ENCODE assay signal across 20 cellular contexts in genomic region chr5:52119768-52120167, GRCh38.
DNase-seq lines count a peak whose midpoint lies in the region; ATAC-seq, FAIRE-seq and TF ChIP-seq lines count a peak whose summit lies in the region.
"Had no signal": no experiment of that assay in that cellular context is flagged by ENCODE, and none has a peak within 500 bp of the region (broad histone marks: within the 10 kb centered on the region; RNA-seq: fewer than 3 reads in every experiment).

No MANE protein-coding gene starts in this region.

- no peaks in the 10 kb centered on the region for H4K20me1 ChIP-seq in HCT116 (ENCODE audit: insufficient read depth)

- H3K9ac ChIP-seq in HCT116 (ENCODE audit: low read length), result no peak overlapping the region

- H3K9me2 ChIP-seq in HCT116 (ENCODE audit: insufficient read depth), result no peaks in the 10 kb centered on the region

- H3K27ac ChIP-seq in A673 (ENCODE audit: low read depth, low read length, poor library complexity, severe bottlenecking) (no peak overlapping the region), HCT116 (ENCODE audit: low read depth, low read length) (no peak overlapping the region), RWPE2 (ENCODE audit: poor library complexity, severe bottlenecking) (no peak overlapping the region), small intestine (ENCODE audit: low read depth in 1 of 2, low read length in 1 of 2) (no peak overlapping the region)
- H3K27ac ChIP-seq: HL-60, PC-9 had no signal

- 0 to 17% (median 5%) methylated on average over 1 of the region's 1 CpG for WGBS in small intestine, 3 donors

- TF ChIP-seq CTCF in A673 (conservative IDR thresholded peaks at IDR 0.05; ENCODE audit: low read depth, low read length) (peak; percentile 43; the same call in 1 of the 2 replicates), HCT116 (IDR thresholded peaks at IDR 0.05 in 2 of 3, conservative IDR thresholded peaks at IDR 0.05 in 1 of 3; ENCODE audit: borderline replicate concordance in 1 of 3, insufficient read depth in 1 of 3, low read depth in 2 of 3, low read length in 2 of 3) (peak in 2 of 3 experiments; percentile 29 to 42; a peak in 2 of 6 replicates), RWPE2 (IDR thresholded peaks at IDR 0.05; ENCODE audit: poor library complexity, severe bottlenecking) (peak; percentile 25), GM10248 (IDR thresholded peaks at IDR 0.05; ENCODE audit: control extremely low read depth, extremely low read depth, low read depth, missing control alignments) (no peak)

- DNase-seq in A673 (ENCODE audit: low spot score), result peak; percentile 35
- DNase-seq in HCT116 (ENCODE audit: low read depth, low spot score), result no peak
- DNase-seq in RWPE2 (ENCODE audit: low spot score), result no peak
- peak; percentile 10 for DNase-seq in iPS-NIHi7 (ENCODE audit: extremely low spot score)
- no peak for DNase-seq in DMS 273 (lab: John Stamatoyannopoulos, UW; ENCODE audit: unreplicated experiment)
- no peak for DNase-seq in small intestine
- no peak for DNase-seq in GM10248 (ENCODE audit: extremely low spot score)
- DNase-seq: ACHN; AML-193; Caco-2; CD4-positive, CD25-positive, alpha-beta regulatory T cell; DMS79; NCI-H1417; NCI-H1930; NCI-H524 treated with DMSO at 0.1 percent for 48 hours; PC-9 had no signal

- RAD21 ChIA-PET in HCT116 (lab: Charles Lee; ENCODE audit: low non-redundant PET in 1 of 2, low total read pairs in 2 of 2, uncharacterized antibody in 2 of 2, unreplicated experiment in 2 of 2), result no interaction called here

- no peaks in the 10 kb centered on the region for H3K79me2 ChIP-seq in HCT116 (ENCODE audit: insufficient read depth, low read length)

- no peak for TF ChIP-seq POLR2A in HCT116 (IDR thresholded peaks at IDR 0.05; ENCODE audit: borderline replicate concordance, extremely low read depth, insufficient read depth, insufficient read length)

- intact Hi-C loops in A673 (cut with micrococcal nuclease; ENCODE audit: unreplicated experiment) (no loop called here), HCT116 (cut with micrococcal nuclease) (loop anchor here (10.0 kb wide), 1 partner anchor 1165 kb away; no protein-coding TSS in a partner anchor)

- no peaks in the 10 kb centered on the region for H3K9me3 ChIP-seq in A673 (ENCODE audit: low read depth, low read length, poor library complexity, severe bottlenecking)
- no peaks in the 10 kb centered on the region for H3K9me3 ChIP-seq in HCT116 (ENCODE audit: control insufficient read depth in 1 of 2, insufficient read depth in 1 of 2, low read depth in 1 of 2, low read length in 2 of 2)
- H3K9me3 ChIP-seq in RWPE2 (ENCODE audit: severe bottlenecking), result no peaks in the 10 kb centered on the region
- no peaks in the 10 kb centered on the region for H3K9me3 ChIP-seq in small intestine (ENCODE audit: control insufficient read depth, low read depth)
- H3K9me3 ChIP-seq: Caco-2, HAP-1 had no signal

- H3K27me3 ChIP-seq in A673 (replicated peaks; ENCODE audit: insufficient read depth, low read depth, low read length, poor library complexity) (no peaks in the 10 kb centered on the region), HCT116 (ENCODE audit: insufficient read depth, low read length) (no peaks in the 10 kb centered on the region), RWPE2 (ENCODE audit: insufficient read depth, poor library complexity, severe bottlenecking) (peaks cover 14% of the 10 kb centered on the region), small intestine (ENCODE audit: control insufficient read depth in 2 of 2, insufficient read depth in 2 of 2, low read length in 2 of 2) (no peaks in the 10 kb centered on the region)

- H3K4me1 ChIP-seq in A673 (ENCODE audit: insufficient read depth, low read length, poor library complexity, severe bottlenecking) (peaks cover 7% of the 10 kb centered on the region), HCT116 (ENCODE audit: control insufficient read depth in 1 of 2, insufficient read depth in 2 of 2, low read length in 2 of 2) (no peaks in the 10 kb centered on the region), RWPE2 (ENCODE audit: insufficient read depth, poor library complexity, severe bottlenecking) (no peaks in the 10 kb centered on the region), small intestine (ENCODE audit: control insufficient read depth in 2 of 2, insufficient read depth in 1 of 2, low read depth in 1 of 2, low read length in 1 of 2) (no peaks in the 10 kb centered on the region)
- H3K4me1 ChIP-seq: Caco-2 had no signal

- CTCF ChIA-PET in A673 (lab: Charles Lee), result no interaction called here
- CTCF ChIA-PET in HCT116 (lab: Charles Lee), result no interaction called here
- CTCF ChIA-PET in GM10248 (lab: Yijun Ruan, JAX), result no interaction called here

- H3K36me3 ChIP-seq in A673 (ENCODE audit: insufficient read depth, low read length, poor library complexity, severe bottlenecking) (no peaks in the 10 kb centered on the region), HCT116 (ENCODE audit: control insufficient read depth in 1 of 2, insufficient read depth in 2 of 2, low read length in 2 of 2) (no peaks in the 10 kb centered on the region), RWPE2 (ENCODE audit: low read depth) (no peaks in the 10 kb centered on the region), small intestine (ENCODE audit: control insufficient read depth in 2 of 2, insufficient read depth in 2 of 2, low read length in 2 of 2) (no peaks in the 10 kb centered on the region)
- H3K36me3 ChIP-seq: HAP-1 had no signal

- no peak overlapping the region for H3K4me3 ChIP-seq in A673 (ENCODE audit: low read depth, low read length, poor library complexity, severe bottlenecking)
- H3K4me3 ChIP-seq in HCT116 (replicated peaks in 1 of 2; ENCODE audit: low read depth in 1 of 2, low read length in 2 of 2), result no peak overlapping the region
- no peak overlapping the region for H3K4me3 ChIP-seq in RWPE2 (ENCODE audit: severe bottlenecking)
- no peak overlapping the region for H3K4me3 ChIP-seq in small intestine (ENCODE audit: low read depth in 1 of 2, low read length in 2 of 2)
- H3K4me3 ChIP-seq: HAP-1, PC-9 had no signal

- no TSS peak for BruUV-seq in A673 (replicated peaks; lab: Mats Ljungman, UMichigan)
- BruUV-seq in HCT116 (replicated peaks; lab: Mats Ljungman, UMichigan), result no TSS peak

- POLR2A ChIA-PET in A673 (lab: Charles Lee; ENCODE audit: low non-redundant PET) (interaction anchor here (0.6 kb wide), 1 partner anchor 72 kb away, joined by 3 read pairs; no protein-coding TSS in a partner anchor), HCT116 (lab: Charles Lee) (no interaction called here), GM10248 (lab: Yijun Ruan, JAX) (no interaction called here)

- 0 out of 2 replicates have a peak, but pooled peaks have one; percentile 5 for TF ChIP-seq RAD21 in HCT116 (IDR thresholded peaks at IDR 0.05; ENCODE audit: low read depth)

- no peak for FAIRE-seq in small intestine (lab: Jason Lieb, UNC)

- H2AFZ ChIP-seq in HCT116 (ENCODE audit: low read depth, low read length, poor library complexity, severe bottlenecking), result no peak overlapping the region
- H2AFZ ChIP-seq: PC-9 had no signal

- no peak for ATAC-seq in HCT116
- ATAC-seq in RWPE2 (ENCODE audit: low read depth), result no peak
- ATAC-seq in GM18867 (IDR thresholded peaks at IDR 0.05; ENCODE audit: unreplicated experiment), result no peak
- ATAC-seq: Right ventricle myocardium inferior had no signal

- no peak overlapping the region for H3K4me2 ChIP-seq in HCT116 (ENCODE audit: low read length)
- H3K4me2 ChIP-seq: PC-9 had no signal

TF ChIP-seq in HCT116, 20 proteins besides CTCF, POLR2A, EP300 and RAD21:
- no peak for TF ChIP-seq FOSL1 (IDR thresholded peaks at IDR 0.05; ENCODE audit: low read depth)
- TF ChIP-seq SRF (IDR thresholded peaks at IDR 0.05; ENCODE audit: low read depth), result no peak
- TF ChIP-seq SP1 (IDR thresholded peaks at IDR 0.05; ENCODE audit: low read depth), result no peak
- TF ChIP-seq CEBPB (IDR thresholded peaks at IDR 0.05; ENCODE audit: low read depth), result no peak
- no peak for TF ChIP-seq ATF3 (IDR thresholded peaks at IDR 0.05)
- no peak for TF ChIP-seq YY1 (IDR thresholded peaks at IDR 0.05; ENCODE audit: extremely low read depth, insufficient replicate concordance, low read depth, low read length)
- TF ChIP-seq ELF1 (IDR thresholded peaks at IDR 0.05; ENCODE audit: borderline replicate concordance, low read depth), result no peak
- TF ChIP-seq REST (IDR thresholded peaks at IDR 0.05; ENCODE audit: low read depth), result no peak
- no peak for TF ChIP-seq CBX3 (IDR thresholded peaks at IDR 0.05; ENCODE audit: low read depth)
TF ChIP-seq in HCT116: peak in this region for 0.

Comparison
In these comparisons a context has a peak if more than half of its experiments do, and no peak if none do; other contexts are left out.
1. DNase-seq: peak in A673 (single experiment) and iPS-NIHi7 (single experiment); none in HCT116 (single experiment), RWPE2 (single experiment), DMS 273 (single experiment), small intestine (single experiment) and GM10248 (single experiment).